In genomic region chr5:74352256-74352655, GRCh38 we compare ENCODE assay signal across 16 cellular contexts.
"Had no signal": no experiment of that assay in that cellular context is flagged by ENCODE, and none has a peak within 500 bp of the region (broad histone marks: within the 10 kb centered on the region; RNA-seq: fewer than 3 reads in every experiment).

No MANE protein-coding gene starts in this region.

- ATAC-seq: mucosa of descending colon; naive thymus-derived CD8-positive, alpha-beta T cell had no signal

- H3K27me3 ChIP-seq: esophagus squamous epithelium, right atrium auricular region, sigmoid colon, stomach, transverse colon had no signal

- DNase-seq: esophagus squamous epithelium; foreskin melanocyte; hippocampal formation; mammary epithelial cell; mucosa of descending colon; naive thymus-derived CD8-positive, alpha-beta T cell; posterior cingulate gyrus; sigmoid colon; small intestine; stimulated activated CD4-positive, alpha-beta T cell treated with anti-CD3 and anti-CD28 coated beads, Interleukin-12 subunit alpha, Interleukin-12 subunit beta, amount 100 ng/mL, for 4 hours; stimulated activated naive CD4-positive, alpha-beta T cell; stomach; substantia nigra; transverse colon had no signal

- H3K4me3 ChIP-seq: esophagus squamous epithelium, mucosa of descending colon, right atrium auricular region, sigmoid colon, stomach, thoracic aorta, transverse colon had no signal

- H3K9me3 ChIP-seq: esophagus squamous epithelium, mucosa of descending colon, right atrium auricular region, sigmoid colon, thoracic aorta, transverse colon had no signal

- H3K36me3 ChIP-seq: esophagus squamous epithelium, right atrium auricular region, sigmoid colon, stomach, thoracic aorta, transverse colon had no signal

- H3K27ac ChIP-seq: esophagus squamous epithelium, right atrium auricular region, sigmoid colon, stomach, thoracic aorta, transverse colon had no signal

- H3K4me1 ChIP-seq: esophagus squamous epithelium, right atrium auricular region, sigmoid colon, transverse colon had no signal
